In genomic region chr3:236881-237280, GRCh38 we compare ENCODE assay signal across 28 cellular contexts. TPM values are rescaled to one million over a fixed set of nuclear protein-coding genes. Genes with fewer than 3 reads are reported as not detected.
"Had no signal": no experiment of that assay in that cellular context is flagged by ENCODE, and none has a peak within 500 bp of the region (broad histone marks: within the 10 kb centered on the region; RNA-seq: fewer than 3 reads in every experiment).

No MANE protein-coding gene starts in this region.

- H3K4me3 Mint-ChIP-seq: natural killer cell; nephron; neural progenitor cell; stimulated activated effector memory CD8-positive, alpha-beta T cell treated with anti-CD3 and anti-CD28 coated beads, Interleukin-12 subunit alpha, Interleukin-12 subunit beta, amount 100 ng/mL, for 72 hours; stimulated activated naive B cell treated with anti-CD40 and anti-IgM and Interleukin-4, amounts not matched to agents 10 μg/mL and 1 μg/mL and 100 μg/mL, for 72 hours; stimulated activated naive CD8-positive, alpha-beta T cell treated with anti-CD3 and anti-CD28 coated beads, Interleukin-15, Interleukin-2, amounts not matched to agents 100 ng/mL and 50 ng/mL, for 24 hours had no signal

- H3K9me3 ChIP-seq: ovary, psoas muscle, right lobe of liver, sigmoid colon, stomach, thoracic aorta, thyroid gland, tibial nerve, upper lobe of left lung, vagina had no signal

- H3K27me3 Mint-ChIP-seq: progenitor cell of endocrine pancreas; stimulated activated naive B cell treated with anti-CD40 and anti-IgM and Interleukin-4, amounts not matched to agents 10 μg/mL and 1 μg/mL and 100 μg/mL, for 72 hours; stimulated activated naive CD8-positive, alpha-beta T cell treated with anti-CD3 and anti-CD28 coated beads, Interleukin-15, Interleukin-2, amounts not matched to agents 100 ng/mL and 50 ng/mL, for 24 hours had no signal

- H3K79me2 ChIP-seq: parathyroid adenoma had no signal

- DNase-seq: natural killer cell; occipital lobe; ovary; posterior cingulate gyrus; psoas muscle; right cardiac atrium; right lobe of liver; sigmoid colon; small intestine; stimulated activated CD4-positive, alpha-beta T cell treated with anti-CD3 and anti-CD28 coated beads, Interleukin-15, amount 100 ng/mL, for 24 hours; stimulated activated CD4-positive, alpha-beta T cell treated with anti-CD3 and anti-CD28 coated beads, Interleukin-2, amount 100 ng/mL, for 24 hours; stimulated activated CD4-positive, alpha-beta T cell treated with anti-CD3 and anti-CD28 coated beads, Interleukin-2, amount 100 ng/mL, for 48 hours; stimulated activated CD4-positive, alpha-beta T cell treated with anti-CD3 and anti-CD28 coated beads, Interleukin-4, amount 100 ng/mL, for 24 hours; stimulated activated naive B cell treated with anti-CD40 and anti-IgM and Interleukin-4, amounts not matched to agents 10 μg/mL and 1 μg/mL and 100 μg/mL, for 72 hours; stimulated activated naive CD4-positive, alpha-beta T cell treated with Interleukin-2 at 50 U/mL for 16 hours; stomach; thyroid gland; trophoblast cell; upper lobe of left lung had no signal

- H3K36me3 ChIP-seq: neural progenitor cell, ovary, right lobe of liver, sigmoid colon, stomach, thoracic aorta, thyroid gland, tibial nerve, upper lobe of left lung, vagina had no signal

- H3K4me2 ChIP-seq: neural progenitor cell had no signal

- H3K9ac ChIP-seq: neural progenitor cell, parathyroid adenoma had no signal

- H2AFZ ChIP-seq: neural progenitor cell, parathyroid adenoma had no signal

- H3K9me3 Mint-ChIP-seq: nephron, neural progenitor cell had no signal

- H3K27ac ChIP-seq: neural progenitor cell, ovary, parathyroid adenoma, psoas muscle, right lobe of liver, sigmoid colon, stomach, thoracic aorta, thyroid gland, tibial nerve, upper lobe of left lung, vagina had no signal

- H3K4me1 Mint-ChIP-seq: natural killer cell; stimulated activated effector memory CD8-positive, alpha-beta T cell treated with anti-CD3 and anti-CD28 coated beads, Interleukin-12 subunit alpha, Interleukin-12 subunit beta, amount 100 ng/mL, for 72 hours had no signal

- H3K36me3 Mint-ChIP-seq: natural killer cell; neural progenitor cell; stimulated activated effector memory CD8-positive, alpha-beta T cell treated with anti-CD3 and anti-CD28 coated beads, Interleukin-12 subunit alpha, Interleukin-12 subunit beta, amount 100 ng/mL, for 72 hours; stimulated activated naive B cell treated with anti-CD40 and anti-IgM and Interleukin-4, amounts not matched to agents 10 μg/mL and 1 μg/mL and 100 μg/mL, for 72 hours had no signal

- H3K4me1 ChIP-seq: neural progenitor cell, parathyroid adenoma, psoas muscle, right lobe of liver, sigmoid colon, stomach, thyroid gland, upper lobe of left lung, vagina had no signal

- H3K4me3 ChIP-seq: neural progenitor cell, ovary, psoas muscle, right lobe of liver, sigmoid colon, stomach, thoracic aorta, thyroid gland, tibial nerve, upper lobe of left lung, vagina had no signal

- H3K27me3 ChIP-seq: neural progenitor cell, ovary, right lobe of liver, sigmoid colon, stomach, thyroid gland, tibial nerve, upper lobe of left lung, vagina had no signal

- H3K27ac Mint-ChIP-seq: natural killer cell; nephron; neural progenitor cell; progenitor cell of endocrine pancreas; stimulated activated effector memory CD8-positive, alpha-beta T cell treated with anti-CD3 and anti-CD28 coated beads, Interleukin-12 subunit alpha, Interleukin-12 subunit beta, amount 100 ng/mL, for 72 hours; stimulated activated naive B cell treated with anti-CD40 and anti-IgM and Interleukin-4, amounts not matched to agents 10 μg/mL and 1 μg/mL and 100 μg/mL, for 72 hours; stimulated activated naive CD8-positive, alpha-beta T cell treated with anti-CD3 and anti-CD28 coated beads, Interleukin-15, Interleukin-2, amounts not matched to agents 100 ng/mL and 50 ng/mL, for 24 hours had no signal

RNA-seq across cellular contexts. Expression of gene CHL1, which starts 40.3 kb away (rescaled TPM):
- total RNA-seq: natural killer cell had no signal
